Comparison of ENCODE assay signal across 24 cellular contexts in genomic region chr18:75238786-75239185, GRCh38.
"Had no signal": no experiment of that assay in that cellular context is flagged by ENCODE, and none has a peak within 500 bp of the region (broad histone marks: within the 10 kb centered on the region; RNA-seq: fewer than 3 reads in every experiment).

No MANE protein-coding gene starts in this region.

- H3K9ac ChIP-seq: KMS-11 had no signal

- H3K27ac ChIP-seq: HL-60, KMS-11, SJCRH30 had no signal

- ATAC-seq: K562, SK-N-SH treated with all-trans-retinoic acid at 6 μM for 48 hours had no signal

- FAIRE-seq: HTR-8/SVneo, K562, RCC 7860 had no signal

- H3K9me3 Mint-ChIP-seq: IgD-negative memory B cell had no signal

- H3K4me1 ChIP-seq: SJCRH30 had no signal

- H3K4me2 ChIP-seq: KMS-11 had no signal

- H3K9me3 ChIP-seq: SJCRH30 had no signal

- H3K27me3 ChIP-seq: SJCRH30 had no signal

- H3K4me3 ChIP-seq: K562, SJCRH30 had no signal

- H3K4me3 Mint-ChIP-seq: IgD-negative memory B cell had no signal

- H3K36me3 ChIP-seq: SJCRH30 had no signal

- DNase-seq: Kasumi-1, MM.1S, NCI-H1092 treated with DMSO at 0.1 percent for 48 hours, NCI-H1436, NCI-H187, NCI-H2029, NCI-H2081 treated with DMSO at 0.1 percent for 48 hours, NCI-H2171, NCI-H226, NCI-H446, NCI-H510A, NCI-H524 treated with DMSO at 0.1 percent for 48 hours, NCI-H69, NCI-H774, RPMI8226, SHP77, SJCRH30 had no signal

- H3K27me3 Mint-ChIP-seq: IgD-negative memory B cell had no signal
